1 cellular context compared by ENCODE assay signal in genomic region chr4:107740950-107741701, GRCh38.
A peak's percentile ranks its signal among the peaks of the same experiment; 100 is the strongest.
TF ChIP-seq lines count a peak whose summit lies in the region.

No MANE protein-coding gene starts in this region.

TF ChIP-seq in SK-N-SH, 30 proteins besides CTCF, POLR2A, EP300 and RAD21:
- TF ChIP-seq YY1 (IDR thresholded peaks at IDR 0.05; ENCODE audit: low read depth) = no peak
- TF ChIP-seq, protein P1, sequence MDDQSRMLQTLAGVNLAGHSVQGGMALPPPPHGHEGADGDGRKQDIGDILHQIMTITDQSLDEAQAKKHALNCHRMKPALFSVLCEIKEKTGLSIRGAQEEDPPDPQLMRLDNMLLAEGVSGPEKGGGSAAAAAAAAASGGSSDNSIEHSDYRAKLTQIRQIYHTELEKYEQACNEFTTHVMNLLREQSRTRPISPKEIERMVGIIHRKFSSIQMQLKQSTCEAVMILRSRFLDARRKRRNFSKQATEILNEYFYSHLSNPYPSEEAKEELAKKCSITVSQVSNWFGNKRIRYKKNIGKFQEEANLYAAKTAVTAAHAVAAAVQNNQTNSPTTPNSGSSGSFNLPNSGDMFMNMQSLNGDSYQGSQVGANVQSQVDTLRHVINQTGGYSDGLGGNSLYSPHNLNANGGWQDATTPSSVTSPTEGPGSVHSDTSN (IDR thresholded peaks at IDR 0.05) = 0 out of 2 replicates have a peak, but pooled peaks have one; percentile 4
- peak; percentile 67 for TF ChIP-seq NFIC (IDR thresholded peaks at IDR 0.05; ENCODE audit: borderline replicate concordance)
